ENCODE assay signal across 27 cellular contexts in genomic region chr1:24051206-24051945, GRCh38.
DNase-seq lines count a peak whose midpoint lies in the region; ATAC-seq and TF ChIP-seq lines count a peak whose summit lies in the region.
"Had no signal": no experiment of that assay in that cellular context is flagged by ENCODE, and none has a peak within 500 bp of the region (broad histone marks: within the 10 kb centered on the region; RNA-seq: fewer than 3 reads in every experiment).

No MANE protein-coding gene starts in this region.

- no peak overlapping the region for H3K27ac ChIP-seq in H9 (ENCODE audit: insufficient read length, low read depth, low read length)
- H3K27ac ChIP-seq: prostate gland had no signal

- no peaks in the 10 kb centered on the region for H3K27me3 ChIP-seq in H7 (ENCODE audit: control insufficient read depth, insufficient read depth, low read length)
- H3K27me3 ChIP-seq in H9 (ENCODE audit: insufficient read depth, low read length) = no peaks in the 10 kb centered on the region
- H3K27me3 ChIP-seq: esophagus muscularis mucosa, tibial artery had no signal

- H3K18ac ChIP-seq in H9 (ENCODE audit: insufficient read length, low read depth, low read length) = no peak overlapping the region

- H3K14ac ChIP-seq in H9 (ENCODE audit: insufficient read depth, low read length) = no peak overlapping the region

- H4K5ac ChIP-seq in H9 (ENCODE audit: insufficient read length, low read depth, low read length) = no peak overlapping the region

- no peaks in the 10 kb centered on the region for H3K27me3 Mint-ChIP-seq in H9 (ENCODE audit: low read depth)
- H3K27me3 Mint-ChIP-seq: central memory CD8-positive, alpha-beta T cell had no signal

- peak; percentile 1 for DNase-seq in H7
- DNase-seq in NCI-H2227 (lab: John Stamatoyannopoulos, UW; ENCODE audit: unreplicated experiment) = peak; percentile 16
- peak; percentile 40 for DNase-seq in SKM-1 treated with dmso at 0.1 percent for 144 hours (lab: John Stamatoyannopoulos, UW; ENCODE audit: unreplicated experiment)
- DNase-seq in foreskin melanocyte = peak; percentile 61
- no peak for DNase-seq in H9
- no peak for DNase-seq in NCI-H2107 (lab: John Stamatoyannopoulos, UW)
- no peak for DNase-seq in GM03348 (ENCODE audit: low spot score)
- DNase-seq: activated CD8-positive, alpha-beta T cell treated with anti-CD3 and anti-CD28 coated beads, Interleukin-2, amount 10 ng/mL, durations not matched to agents 7 days and 5 days; activated naive CD4-positive, alpha-beta T cell treated with anti-CD3 and anti-CD28 coated beads, Interleukin-2, amount 50 U/mL, for 16 hours; activated T-cell treated with anti-CD3 and anti-CD28 coated beads, Interleukin-2, amount 50 U/mL, for 48 hours; CD4-positive, alpha-beta memory T cell; DMS153; effector CD4-positive, alpha-beta T cell; glutamatergic neuron; left colon; MM.1S; NCI-H2029 treated with DMSO at 0.1 percent for 48 hours; NCI-H510A treated with DMSO at 0.1 percent for 48 hours; OCI-M1; stimulated activated naive CD4-positive, alpha-beta T cell treated with Interleukin-2 at 50 U/mL for 16 hours had no signal

- H2AFZ ChIP-seq in H9 (ENCODE audit: low read length) = no peak overlapping the region

- no peaks in the 10 kb centered on the region for H3K36me3 Mint-ChIP-seq in H9 (ENCODE audit: insufficient read depth in 1 of 3, low read depth in 3 of 3)
- H3K36me3 Mint-ChIP-seq: CD4-positive, alpha-beta memory T cell; IgD-negative memory B cell; natural killer cell treated with Interleukin-12 subunit alpha and Interleukin-12 subunit beta and Interleukin-15 and Interleukin-18, amount 100 ng/mL, for 72 hours had no signal

- no peak overlapping the region for H2BK20ac ChIP-seq in H9 (ENCODE audit: low read depth, low read length, poor library complexity, severe bottlenecking)

- H4K8ac ChIP-seq in H9 (replicated peaks; ENCODE audit: insufficient read length, low read depth, low read length) = no peak overlapping the region

- no peak for TF ChIP-seq CTCF in H9 (conservative IDR thresholded peaks at IDR 0.05)

- no peaks in the 10 kb centered on the region for H4K20me1 ChIP-seq in H9 (ENCODE audit: control insufficient read depth, insufficient read depth, insufficient read length)

- no peak overlapping the region for H3K23ac ChIP-seq in H9 (ENCODE audit: insufficient read length, low read depth, low read length)

- peaks cover 0 to 2% of the 10 kb centered on the region in 2 experiments; a peak in 2 of 4 replicates for H3K4me1 Mint-ChIP-seq in H9
- H3K4me1 Mint-ChIP-seq: CD4-positive, alpha-beta memory T cell; central memory CD8-positive, alpha-beta T cell; IgD-negative memory B cell had no signal

- H2BK15ac ChIP-seq in H9 (ENCODE audit: low read depth, low read length) = no peak overlapping the region

- no peak overlapping the region for H3K4me2 ChIP-seq in H9 (ENCODE audit: insufficient read depth, insufficient read length, low read length)

- no peaks in the 10 kb centered on the region for H3K9me3 ChIP-seq in H9 (ENCODE audit: control insufficient read depth, low read depth, low read length)
- H3K9me3 ChIP-seq: esophagus muscularis mucosa, prostate gland, tibial artery had no signal

- no peak overlapping the region for H3K4me3 Mint-ChIP-seq in H9
- H3K4me3 Mint-ChIP-seq: activated CD8-positive, alpha-beta T cell treated with anti-CD3 and anti-CD28 coated beads, Interleukin-2, amount 10 ng/mL, durations not matched to agents 7 days and 5 days; CD4-positive, alpha-beta memory T cell; central memory CD8-positive, alpha-beta T cell; IgD-negative memory B cell; natural killer cell treated with Interleukin-12 subunit alpha and Interleukin-12 subunit beta and Interleukin-15 and Interleukin-18, amount 100 ng/mL, for 72 hours had no signal

- no peak overlapping the region for H2BK5ac ChIP-seq in H9 (ENCODE audit: insufficient read length, low read length)

- no peak overlapping the region for H3K4me3 ChIP-seq in H7 (ENCODE audit: insufficient read depth, low read depth, low read length)
- H3K4me3 ChIP-seq: esophagus muscularis mucosa, prostate gland, tibial artery had no signal

- no peak overlapping the region for H3K27ac Mint-ChIP-seq in H9
- H3K27ac Mint-ChIP-seq: activated CD8-positive, alpha-beta T cell treated with anti-CD3 and anti-CD28 coated beads, Interleukin-2, amount 10 ng/mL, durations not matched to agents 7 days and 5 days; CD4-positive, alpha-beta memory T cell; IgD-negative memory B cell; natural killer cell treated with Interleukin-12 subunit alpha and Interleukin-12 subunit beta and Interleukin-15 and Interleukin-18, amount 100 ng/mL, for 72 hours had no signal

- H3K9ac ChIP-seq in H9 (ENCODE audit: extremely low read depth, insufficient read length, low read length) = no peak overlapping the region

- no peak overlapping the region for H2AK5ac ChIP-seq in H9 (ENCODE audit: insufficient read length, low read length)

- no peaks in the 10 kb centered on the region for H3K79me2 ChIP-seq in H9 (ENCODE audit: insufficient read depth, low read length)

- WGBS in H9 (ENCODE audit: extremely low coverage, insufficient read length, low lambda C conversion rate) = no CpG with 5 or more reads among the region's 7 CpGs

- no peak for ATAC-seq in HG03342 (IDR thresholded peaks at IDR 0.05; ENCODE audit: unreplicated experiment)
- ATAC-seq: activated CD8-positive, alpha-beta T cell treated with anti-CD3 and anti-CD28 coated beads, Interleukin-2, amount 10 ng/mL, durations not matched to agents 7 days and 5 days; left colon; natural killer cell treated with Interleukin-12 subunit alpha and Interleukin-12 subunit beta and Interleukin-15 and Interleukin-18, amount 100 ng/mL, for 72 hours had no signal

- no peaks in the 10 kb centered on the region for H3K79me1 ChIP-seq in H9 (ENCODE audit: insufficient read depth, low read depth, low read length, poor library complexity, severe bottlenecking)

- H3K36me3 ChIP-seq in H7 (replicated peaks; ENCODE audit: control insufficient read depth, insufficient read depth, low read length) = no peaks in the 10 kb centered on the region
- H3K36me3 ChIP-seq: esophagus muscularis mucosa, prostate gland, tibial artery had no signal

- H2BK120ac ChIP-seq in H9 (ENCODE audit: low read depth, low read length, poor library complexity, severe bottlenecking) = no peak overlapping the region

- H3K56ac ChIP-seq in H9 (ENCODE audit: insufficient read length, low read depth, low read length) = no peak overlapping the region

- H2BK12ac ChIP-seq in H9 (ENCODE audit: insufficient read length, low read depth, low read length) = no peak overlapping the region

- no peaks in the 10 kb centered on the region for H3K23me2 ChIP-seq in H9 (ENCODE audit: insufficient read length, low read depth, low read length, poor library complexity, severe bottlenecking)

- no peak overlapping the region for H3K4ac ChIP-seq in H9 (ENCODE audit: low read depth, low read length)

- H3T11ph ChIP-seq in H9 (ENCODE audit: low read length) = no peak overlapping the region

- H4K91ac ChIP-seq in H9 (ENCODE audit: insufficient read length, low read depth, low read length) = no peak overlapping the region

- no peaks in the 10 kb centered on the region for H3K4me1 ChIP-seq in H9 (ENCODE audit: insufficient read depth, low read length)
- H3K4me1 ChIP-seq: prostate gland had no signal

- no peaks in the 10 kb centered on the region for H3K9me3 Mint-ChIP-seq in H9
- H3K9me3 Mint-ChIP-seq: CD4-positive, alpha-beta memory T cell; central memory CD8-positive, alpha-beta T cell; natural killer cell treated with Interleukin-12 subunit alpha and Interleukin-12 subunit beta and Interleukin-15 and Interleukin-18, amount 100 ng/mL, for 72 hours had no signal

Comparison
In these comparisons a context has a peak if more than half of its experiments do, and no peak if none do; other contexts are left out.
1. DNase-seq: peak in H7 (single experiment), NCI-H2227 (single experiment), SKM-1 treated with dmso at 0.1 percent for 144 hours (single experiment) and foreskin melanocyte (single experiment); none in H9 (single experiment), NCI-H2107 (single experiment) and GM03348 (single experiment).